12 cellular contexts compared by ENCODE assay signal in the genomic region with DNA sequence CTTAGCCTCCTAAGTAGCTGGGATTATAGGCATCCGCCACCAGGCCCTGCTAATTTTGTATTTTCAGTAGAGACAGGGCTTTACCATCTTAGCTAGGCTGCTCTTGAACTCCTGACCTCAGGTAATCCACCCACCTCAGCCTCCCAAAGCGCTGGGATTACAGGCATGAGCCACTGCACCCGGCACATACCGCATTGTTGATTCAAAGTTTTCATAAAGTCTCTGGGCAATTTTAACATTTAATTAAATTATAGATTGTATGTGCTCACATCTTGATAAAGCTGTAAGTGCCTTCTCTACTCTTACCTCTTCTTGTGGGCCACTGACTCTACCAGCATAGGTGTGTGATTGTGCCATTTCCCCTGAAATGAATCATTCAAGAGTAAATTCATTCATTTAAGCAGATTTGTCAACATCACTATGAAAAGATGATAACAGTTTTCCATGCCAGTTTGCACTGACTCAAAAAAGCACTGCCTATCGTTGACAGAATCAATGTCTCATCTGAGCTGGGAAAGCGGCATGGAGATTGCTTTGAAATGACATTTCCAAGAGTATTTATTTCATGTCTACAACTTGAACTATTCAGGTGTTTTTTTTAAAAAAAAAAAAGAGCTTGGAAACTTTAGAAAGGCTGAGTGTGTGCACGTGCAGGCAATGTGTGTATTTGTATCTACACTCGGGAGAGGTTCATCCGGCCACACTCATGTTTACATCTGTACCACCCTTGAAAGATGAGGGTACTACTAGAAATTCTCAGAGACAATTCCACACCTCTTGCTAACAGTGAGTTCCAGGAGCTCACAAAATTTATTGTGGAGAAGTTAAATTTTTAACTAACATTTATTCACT. TPM values are rescaled to one million over a fixed set of nuclear protein-coding genes. Genes with fewer than 3 reads are reported as not detected.
A peak's percentile ranks its signal among the peaks of the same experiment; 100 is the strongest.
DNase-seq lines count a peak whose midpoint lies in the region; ATAC-seq and TF ChIP-seq lines count a peak whose summit lies in the region.
"Had no signal": no experiment of that assay in that cellular context is flagged by ENCODE, and none has a peak within 500 bp of the region (broad histone marks: within the 10 kb centered on the region; RNA-seq: fewer than 3 reads in every experiment).

No MANE protein-coding gene starts in this region.

- H3K79me2 ChIP-seq in PC-3 (ENCODE audit: low read length): peaks cover 20% of the 10 kb centered on the region
- H3K79me2 ChIP-seq in neural progenitor cell (ENCODE audit: low read depth): no peaks in the 10 kb centered on the region

- no peak for ATAC-seq in PC-3

- peaks cover 50% of the 10 kb centered on the region for H3K36me3 Mint-ChIP-seq in activated naive CD4-positive, alpha-beta T cell treated with anti-CD3 and anti-CD28 coated beads for 36 hours (ENCODE audit: low read depth)
- no peaks in the 10 kb centered on the region for H3K36me3 Mint-ChIP-seq in neural progenitor cell

- in situ Hi-C loops in GM13977 (cut with MboI; ENCODE audit: low pct_unique_long_range_greater_than_20kb, low sequenced_read_pairs, unreplicated experiment): no loop called here

- H3K4me1 Mint-ChIP-seq in activated naive CD4-positive, alpha-beta T cell treated with anti-CD3 and anti-CD28 coated beads for 36 hours (ENCODE audit: low read depth): peaks cover 50% of the 10 kb centered on the region
- H3K4me1 Mint-ChIP-seq in neural progenitor cell: no peaks in the 10 kb centered on the region

- peak overlapping the region; percentile 98 for H3K27ac Mint-ChIP-seq in activated naive CD4-positive, alpha-beta T cell treated with anti-CD3 and anti-CD28 coated beads for 36 hours
- no peak overlapping the region for H3K27ac Mint-ChIP-seq in neural progenitor cell

- H3K27me3 Mint-ChIP-seq in activated naive CD4-positive, alpha-beta T cell treated with anti-CD3 and anti-CD28 coated beads for 36 hours (ENCODE audit: low read depth): no peaks in the 10 kb centered on the region
- H3K27me3 Mint-ChIP-seq in neural progenitor cell (ENCODE audit: insufficient read depth, low read depth): peaks cover 8% of the 10 kb centered on the region

- H2AFZ ChIP-seq in PC-3 (ENCODE audit: low read length) (no peak overlapping the region), neural progenitor cell (replicated peaks) (peak overlapping the region; percentile 13)

- CTCF ChIA-PET in PC-3 (lab: Charles Lee): no interaction called here
- CTCF ChIA-PET in activated naive CD4-positive, alpha-beta T cell treated with anti-CD3 and anti-CD28 coated beads for 36 hours (lab: Charles Lee): interaction anchor here (0.6 to 2.4 kb wide), 4 partner anchors 11 to 206 kb away, joined by 3 to 10 read pairs (median 3); no protein-coding TSS in a partner anchor

- H3K4me2 ChIP-seq in PC-3 (ENCODE audit: low read length): peak overlapping the region; percentile 63
- H3K4me2 ChIP-seq in neural progenitor cell: no peak overlapping the region

- no peak for TF ChIP-seq CTCF in PC-3 (conservative IDR thresholded peaks at IDR 0.05; ENCODE audit: low read depth, low read length)
- no peak for TF ChIP-seq CTCF in neural progenitor cell (IDR thresholded peaks at IDR 0.05)
- TF ChIP-seq CTCF in GM13977 (IDR thresholded peaks at IDR 0.05; ENCODE audit: extremely low read depth, insufficient read depth, missing control alignments): no peak

- H4K20me1 ChIP-seq in PC-3 (ENCODE audit: low read length): no peaks in the 10 kb centered on the region
- no peaks in the 10 kb centered on the region for H4K20me1 ChIP-seq in neural progenitor cell (ENCODE audit: low read depth)

- intact Hi-C loops in PC-3 (cut with micrococcal nuclease): no loop called here
- intact Hi-C loops in activated naive CD4-positive, alpha-beta T cell treated with anti-CD3 and anti-CD28 coated beads for 36 hours (cut with micrococcal nuclease): loop anchor here (1.0 to 2.0 kb wide), 5 partner anchors 11 to 1095 kb away; a partner anchor contains a TSS

- peak overlapping the region; percentile 90 for H3K4me3 Mint-ChIP-seq in activated naive CD4-positive, alpha-beta T cell treated with anti-CD3 and anti-CD28 coated beads for 36 hours
- H3K4me3 Mint-ChIP-seq in neural progenitor cell: no peak overlapping the region

- no peaks in the 10 kb centered on the region for H3K9me3 Mint-ChIP-seq in activated naive CD4-positive, alpha-beta T cell treated with anti-CD3 and anti-CD28 coated beads for 36 hours
- H3K9me3 Mint-ChIP-seq in neural progenitor cell: no peaks in the 10 kb centered on the region

- H3K9me3 ChIP-seq in PC-3 (ENCODE audit: low read length) (no peaks in the 10 kb centered on the region), neural progenitor cell (ENCODE audit: low read depth) (no peaks in the 10 kb centered on the region)
- H3K9me3 ChIP-seq: adrenal gland, right atrium auricular region had no signal

- peak overlapping the region; percentile 93 for H3K27ac ChIP-seq in PC-3 (ENCODE audit: low read length)
- H3K27ac ChIP-seq in neural progenitor cell: no peak overlapping the region
- H3K27ac ChIP-seq: adrenal gland, right atrium auricular region had no signal

- H3K27me3 ChIP-seq in PC-3 (ENCODE audit: low read length): no peaks in the 10 kb centered on the region
- H3K27me3 ChIP-seq in neural progenitor cell: no peaks in the 10 kb centered on the region
- H3K27me3 ChIP-seq: adrenal gland, right atrium auricular region had no signal

- H3K9ac ChIP-seq in PC-3 (ENCODE audit: low read length): peak overlapping the region; percentile 81
- no peak overlapping the region for H3K9ac ChIP-seq in neural progenitor cell

- no peaks in the 10 kb centered on the region for H3K9me2 ChIP-seq in PC-3 (replicated peaks; ENCODE audit: low read length)

- no peaks in the 10 kb centered on the region for H3F3A ChIP-seq in PC-3 (ENCODE audit: low read length, unreplicated experiment)
- H3F3A ChIP-seq in neural progenitor cell (ENCODE audit: low read depth): no peaks in the 10 kb centered on the region

- H3K36me3 ChIP-seq in PC-3 (ENCODE audit: low read depth, low read length): no peaks in the 10 kb centered on the region
- H3K36me3 ChIP-seq in neural progenitor cell: no peaks in the 10 kb centered on the region
- H3K36me3 ChIP-seq: adrenal gland, right atrium auricular region had no signal

- H3K4me3 ChIP-seq in PC-3 (ENCODE audit: low read length) (peak overlapping the region; percentile 74), neural progenitor cell (no peak overlapping the region)
- H3K4me3 ChIP-seq: adrenal gland, right atrium auricular region had no signal

- H3K4me1 ChIP-seq in PC-3 (ENCODE audit: insufficient read depth, low read length) (peaks cover 36% of the 10 kb centered on the region), neural progenitor cell (no peaks in the 10 kb centered on the region)
- H3K4me1 ChIP-seq: right atrium auricular region had no signal

- POLR2A ChIA-PET in PC-3 (lab: Charles Lee; ENCODE audit: unreplicated experiment): no interaction called here

- DNase-seq in Daoy (ENCODE audit: low read depth): peak; percentile 20
- peak; percentile 64 for DNase-seq in PC-3
- DNase-seq in activated naive CD4-positive, alpha-beta T cell treated with anti-CD3 and anti-CD28 coated beads for 36 hours: peak; percentile 72
- no peak for DNase-seq in neural progenitor cell (ENCODE audit: low spot score)
- no peak for DNase-seq in GM13977 (ENCODE audit: low spot score)
- no peak for DNase-seq in NCI-H524 treated with DMSO at 0.1 percent for 48 hours (lab: John Stamatoyannopoulos, UW)
- no peak for DNase-seq in mesenteric fat pad (ENCODE audit: low spot score)
- no peak for DNase-seq in NCI-H2029 treated with DMSO at 0.1 percent for 48 hours (lab: John Stamatoyannopoulos, UW)
- DNase-seq: mesenchymal stem cell, NCI-H1417 treated with DMSO at 0.1 percent for 48 hours had no signal

- BruUV-seq in PC-3 (replicated peaks; lab: Mats Ljungman, UMichigan): no TSS peak

RNA-seq across cellular contexts. Expression of a gene that starts 3.4 kb away (rescaled TPM):
- total RNA-seq in Daoy (2014; rRNA removed; shearing (Covaris generic)): 8.4 and 10.1 TPM in 2 replicates
- total RNA-seq in PC-3 (2014; rRNA removed): 16.9 and 21.1 TPM in 2 replicates
- 10 to 100 TPM; 79.1 to 88.7 TPM for total RNA-seq in activated naive CD4-positive, alpha-beta T cell treated with anti-CD3 and anti-CD28 coated beads for 36 hours
- not detected in 2 replicates for total RNA-seq in neural progenitor cell (ENCODE audit: low replicate concordance)
- 18.1 TPM for total RNA-seq in mesenteric fat pad

Comparison
In these comparisons a context has a peak if more than half of its experiments do, and no peak if none do; other contexts are left out.
1. DNase-seq: peak in Daoy (single experiment), PC-3 (single experiment) and activated naive CD4-positive, alpha-beta T cell treated with anti-CD3 and anti-CD28 coated beads for 36 hours (single experiment); none in neural progenitor cell (single experiment), GM13977 (single experiment), NCI-H524 treated with DMSO at 0.1 percent for 48 hours (single experiment), mesenteric fat pad (single experiment) and NCI-H2029 treated with DMSO at 0.1 percent for 48 hours (single experiment).